Comparison of ENCODE assay signal across 10 cellular contexts in genomic region chr3:31959951-31960792, GRCh38. TPM values are rescaled to one million over a fixed set of nuclear protein-coding genes. Genes with fewer than 3 reads are reported as not detected.
DNase-seq lines count a peak whose midpoint lies in the region; ATAC-seq lines count a peak whose summit lies in the region.
"Had no signal": no experiment of that assay in that cellular context is flagged by ENCODE, and none has a peak within 500 bp of the region (broad histone marks: within the 10 kb centered on the region; RNA-seq: fewer than 3 reads in every experiment).

No MANE protein-coding gene starts in this region.

- H3K4me3 ChIP-seq in SJSA1, result peak overlapping the region; percentile 10
- H3K4me3 ChIP-seq in stomach smooth muscle (ENCODE audit: low read length in 2 of 2), result peak overlapping the region; percentile 42 to 71
- H3K4me3 ChIP-seq: mucosa of descending colon had no signal

- intact Hi-C loops in left ventricle myocardium superior (cut with micrococcal nuclease), result no loop called here

- H3K36me3 ChIP-seq in SJSA1, result no peaks in the 10 kb centered on the region
- no peaks in the 10 kb centered on the region for H3K36me3 ChIP-seq in stomach smooth muscle (ENCODE audit: control insufficient read depth in 2 of 2, insufficient read depth in 2 of 2, low read length in 2 of 2)

- peak overlapping the region; percentile 29 to 69 for H3K9ac ChIP-seq in stomach smooth muscle (ENCODE audit: low read length in 2 of 2)

- H3K9me3 ChIP-seq in SJSA1 (replicated peaks), result no peaks in the 10 kb centered on the region
- H3K9me3 ChIP-seq in stomach smooth muscle (ENCODE audit: control insufficient read depth in 2 of 2, low read length in 2 of 2), result peaks cover 7 to 8% of the 10 kb centered on the region in 2 donors

- DNase-seq in SJSA1 (ENCODE audit: low read depth in 1 of 2, low spot score in 2 of 2) (peak in 1 of 2 experiments; percentile 23), left ventricle myocardium superior (no peak), SK-N-DZ (ENCODE audit: low spot score) (no peak), hepatic stellate cell (ENCODE audit: low spot score) (no peak), UCSD-AML1 (lab: John Stamatoyannopoulos, UW; ENCODE audit: unreplicated experiment) (no peak)
- DNase-seq: activated CD4-positive, alpha-beta memory T cell treated with anti-CD3 and anti-CD28 coated beads, Interleukin-2, amount 10 ng/mL, durations not matched to agents 7 days and 5 days; mucosa of descending colon had no signal

- peak; percentile 37 for ATAC-seq in GM21619 (IDR thresholded peaks at IDR 0.05; ENCODE audit: unreplicated experiment)
- peak; percentile 61 for ATAC-seq in left ventricle myocardium superior
- no peak for ATAC-seq in HG03565 (IDR thresholded peaks at IDR 0.05; ENCODE audit: unreplicated experiment)

- H3K4me1 ChIP-seq in SJSA1 (replicated peaks) (peaks cover 33% of the 10 kb centered on the region), stomach smooth muscle (ENCODE audit: control insufficient read depth, insufficient read depth, low read length) (peaks cover 18% of the 10 kb centered on the region)

- H3K27ac ChIP-seq in SJSA1 (peak overlapping the region; percentile 13; the same call in 1 of the 2 replicates), stomach smooth muscle (ENCODE audit: low read length) (peak overlapping the region; percentile 59)

- no peaks in the 10 kb centered on the region for H3K27me3 ChIP-seq in SJSA1 (replicated peaks)
- no peaks in the 10 kb centered on the region for H3K27me3 ChIP-seq in stomach smooth muscle (ENCODE audit: control insufficient read depth in 1 of 2, insufficient read depth in 2 of 2, low read length in 2 of 2)

RNA-seq across cellular contexts. Expression of gene OSBPL10, which starts 20.9 kb away (rescaled TPM):
- 5.3 and 6.9 TPM in 2 replicates for total RNA-seq in SJSA1 (2014; rRNA removed; shearing (Covaris generic))
- 5.3 TPM for total RNA-seq in left ventricle myocardium superior
- 12.7 and 17.6 TPM in 2 replicates for polyA plus RNA-seq in SK-N-DZ (2014; cell fraction: cytosol; rRNA removed)
- polyA plus RNA-seq in SK-N-DZ (2014; cell fraction: nucleus; rRNA removed), result 10.8 and 14.3 TPM in 2 replicates

RNA-seq across cellular contexts. Expression of gene ZNF860, which starts 21.4 kb away (rescaled TPM):
- total RNA-seq in SJSA1 (2014; rRNA removed; shearing (Covaris generic)), result 0.53 TPM in 1 of 2 replicates, not detected in the other
- 0.17 TPM for total RNA-seq in left ventricle myocardium superior
- polyA plus RNA-seq in SK-N-DZ (2014; cell fraction: cytosol; rRNA removed), result not detected in 2 replicates
- not detected in 2 replicates for polyA plus RNA-seq in SK-N-DZ (2014; cell fraction: nucleus; rRNA removed)
